In the genomic region with DNA sequence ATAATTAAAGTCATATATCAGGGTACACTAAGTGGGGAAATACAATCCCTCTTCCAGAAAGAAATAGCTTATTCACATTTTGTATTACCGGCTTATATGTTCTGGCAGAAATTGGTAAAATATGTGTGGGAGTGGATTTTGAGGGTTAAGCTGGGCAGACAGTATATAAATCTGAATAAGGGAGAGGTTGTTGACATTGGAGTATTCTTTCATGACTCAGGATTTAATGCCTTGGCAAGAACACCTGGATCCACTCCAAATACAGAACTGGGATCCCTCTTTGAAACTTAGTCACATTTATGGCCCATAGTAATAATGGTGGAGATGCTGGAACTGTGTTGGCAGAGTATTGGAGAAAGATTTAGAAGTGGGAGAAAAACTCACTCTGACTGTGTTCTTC, we compare ENCODE assay signal across 13 cellular contexts. TPM values are rescaled to one million over a fixed set of nuclear protein-coding genes. Genes with fewer than 3 reads are reported as not detected.
DNase-seq lines count a peak whose midpoint lies in the region; ATAC-seq and TF ChIP-seq lines count a peak whose summit lies in the region.
"Had no signal": no experiment of that assay in that cellular context is flagged by ENCODE, and none has a peak within 500 bp of the region (broad histone marks: within the 10 kb centered on the region; RNA-seq: fewer than 3 reads in every experiment).

No MANE protein-coding gene starts in this region.

- no peaks in the 10 kb centered on the region for H3K36me3 Mint-ChIP-seq in activated CD8-positive, alpha-beta memory T cell treated with anti-CD3 and anti-CD28 coated beads, Interleukin-2, amount 10 ng/mL, durations not matched to agents 7 days and 5 days

- no peak overlapping the region for H3K27ac Mint-ChIP-seq in activated CD8-positive, alpha-beta memory T cell treated with anti-CD3 and anti-CD28 coated beads, Interleukin-2, amount 10 ng/mL, durations not matched to agents 7 days and 5 days
- H3K27ac Mint-ChIP-seq: activated naive CD8-positive, alpha-beta T cell; effector memory CD8-positive, alpha-beta T cell; nephron progenitor cell had no signal

- H3K4me3 Mint-ChIP-seq in activated CD8-positive, alpha-beta memory T cell treated with anti-CD3 and anti-CD28 coated beads, Interleukin-2, amount 10 ng/mL, durations not matched to agents 7 days and 5 days, result no peak overlapping the region
- H3K4me3 Mint-ChIP-seq: activated naive CD8-positive, alpha-beta T cell; effector memory CD8-positive, alpha-beta T cell; nephron progenitor cell had no signal

- no peaks in the 10 kb centered on the region for H3K4me1 Mint-ChIP-seq in activated CD8-positive, alpha-beta memory T cell treated with anti-CD3 and anti-CD28 coated beads, Interleukin-2, amount 10 ng/mL, durations not matched to agents 7 days and 5 days
- H3K4me1 Mint-ChIP-seq: nephron progenitor cell had no signal

- H3K9me3 Mint-ChIP-seq in activated CD8-positive, alpha-beta memory T cell treated with anti-CD3 and anti-CD28 coated beads, Interleukin-2, amount 10 ng/mL, durations not matched to agents 7 days and 5 days (ENCODE audit: low read depth), result peaks cover 10% of the 10 kb centered on the region

- H3K9me3 ChIP-seq in mucosa of descending colon, result peaks cover 3% of the 10 kb centered on the region

- no peaks in the 10 kb centered on the region for H3K4me1 ChIP-seq in mucosa of descending colon (ENCODE audit: low read depth)

- no peak overlapping the region for H3K4me3 ChIP-seq in choroid plexus epithelial cell (ENCODE audit: low read depth, low read length)
- no peak overlapping the region for H3K4me3 ChIP-seq in mucosa of descending colon

- H3K36me3 ChIP-seq in mucosa of descending colon (ENCODE audit: low read depth), result no peaks in the 10 kb centered on the region

- no peaks in the 10 kb centered on the region for H3K27me3 Mint-ChIP-seq in activated CD8-positive, alpha-beta memory T cell treated with anti-CD3 and anti-CD28 coated beads, Interleukin-2, amount 10 ng/mL, durations not matched to agents 7 days and 5 days
- H3K27me3 Mint-ChIP-seq: activated naive CD8-positive, alpha-beta T cell had no signal

- ATAC-seq in mucosa of descending colon, result peak; percentile 96
- ATAC-seq in activated CD8-positive, alpha-beta memory T cell treated with anti-CD3 and anti-CD28 coated beads, Interleukin-2, amount 10 ng/mL, durations not matched to agents 7 days and 5 days, result no peak
- ATAC-seq: effector memory CD8-positive, alpha-beta T cell had no signal

- CTCF ChIA-PET in activated CD8-positive, alpha-beta memory T cell treated with anti-CD3 and anti-CD28 coated beads, Interleukin-2, amount 10 ng/mL, durations not matched to agents 7 days and 5 days (lab: Charles Lee), result no interaction called here

- TF ChIP-seq CTCF in choroid plexus epithelial cell (conservative IDR thresholded peaks at IDR 0.05; ENCODE audit: low read depth, low read length) (no peak), mucosa of descending colon (IDR thresholded peaks at IDR 0.05) (no peak)

- DNase-seq in DMS153 treated with DMSO at 0.1 percent for 48 hours (lab: John Stamatoyannopoulos, UW; ENCODE audit: unreplicated experiment) (peak; percentile 17), NCI-H2029 (lab: John Stamatoyannopoulos, UW) (peak; percentile 6), choroid plexus epithelial cell (ENCODE audit: low read depth) (peak; percentile 33), mucosa of descending colon (peak in 1 of 3 donors; percentile 65), NCI-H2227 (lab: John Stamatoyannopoulos, UW; ENCODE audit: unreplicated experiment) (no peak), iPS-NIHi11 (ENCODE audit: low spot score) (no peak), NCI-H1417 treated with DMSO at 0.1 percent for 48 hours (lab: John Stamatoyannopoulos, UW) (no peak)
- no peak for DNase-seq in activated CD8-positive, alpha-beta memory T cell treated with anti-CD3 and anti-CD28 coated beads, Interleukin-2, amount 10 ng/mL, durations not matched to agents 7 days and 5 days
- DNase-seq: activated CD4-positive, alpha-beta T cell treated with anti-CD3 and anti-CD28 coated beads, Interleukin-2, amount 50 U/mL, for 48 hours; effector memory CD8-positive, alpha-beta T cell; NCI-H748 treated with DMSO at 0.1 percent for 48 hours; nephron progenitor cell had no signal

- intact Hi-C loops in mucosa of descending colon (cut with DNase I, micrococcal nuclease), result no loop called here

RNA-seq across cellular contexts. Expression of gene TET2, which starts 54.3 kb away (rescaled TPM):
- total RNA-seq in mucosa of descending colon, result 10 to 100 TPM; 29.0 to 36.3 (median 31.0) TPM
- total RNA-seq in activated CD8-positive, alpha-beta memory T cell treated with anti-CD3 and anti-CD28 coated beads, Interleukin-2, amount 10 ng/mL, durations not matched to agents 7 days and 5 days, result 10 to 100 TPM; 24.6 to 25.1 TPM

Comparison
In these comparisons a context has a peak if more than half of its experiments do, and no peak if none do; other contexts are left out.
1. DNase-seq: peak in DMS153 treated with DMSO at 0.1 percent for 48 hours (single experiment), NCI-H2029 (single experiment) and choroid plexus epithelial cell (single experiment); none in NCI-H2227 (single experiment), iPS-NIHi11 (single experiment), activated CD8-positive, alpha-beta memory T cell treated with anti-CD3 and anti-CD28 coated beads, Interleukin-2, amount 10 ng/mL, durations not matched to agents 7 days and 5 days (single experiment) and NCI-H1417 treated with DMSO at 0.1 percent for 48 hours (single experiment).